2 cellular contexts compared by ENCODE assay signal in the genomic region with DNA sequence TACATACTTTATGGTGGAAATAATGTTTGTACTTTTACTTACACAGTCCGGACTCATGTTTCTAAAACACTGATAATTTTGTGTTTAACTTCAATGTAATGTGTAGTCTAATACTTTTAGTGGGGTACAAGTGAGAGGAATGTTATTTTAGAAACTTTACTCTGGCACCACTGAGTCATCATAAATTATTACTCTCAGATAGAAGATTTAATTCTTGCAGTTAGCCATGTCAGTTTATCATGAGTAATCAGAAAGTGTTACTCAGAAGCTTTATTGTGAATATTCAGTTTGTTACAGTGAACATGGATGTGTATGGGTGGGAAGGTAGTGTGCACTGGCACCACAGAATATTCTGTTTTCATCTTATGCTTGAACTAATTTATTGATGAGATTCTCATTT.
A peak's percentile ranks its signal among the peaks of the same experiment; 100 is the strongest.
TF ChIP-seq lines count a peak whose summit lies in the region.

No MANE protein-coding gene starts in this region.

TF ChIP-seq in A549, 52 proteins besides CTCF, POLR2A, EP300 and RAD21:
- TF ChIP-seq FOSL2 (IDR thresholded peaks at IDR 0.05) (no peak), FOSL2 (CRISPR knock-in tag; IDR thresholded peaks at IDR 0.05) (0 out of 2 replicates have a peak, but pooled peaks have one; percentile 13), MAFK (IDR thresholded peaks at IDR 0.05; ENCODE audit: partially characterized antibody) (peak; percentile 46), MAX (IDR thresholded peaks at IDR 0.05) (no peak)

TF ChIP-seq in GM23338, 12 proteins besides CTCF, POLR2A, EP300 and RAD21:
- no peak for TF ChIP-seq EZH2phosphoT487 (IDR thresholded peaks at IDR 0.05; ENCODE audit: unreplicated experiment)
- no peak for TF ChIP-seq STAT1 (IDR thresholded peaks at IDR 0.05; ENCODE audit: unreplicated experiment)
- no peak for TF ChIP-seq NANOG (IDR thresholded peaks at IDR 0.05; ENCODE audit: borderline replicate concordance)
- TF ChIP-seq ZNF331 (CRISPR knock-in tag; IDR thresholded peaks at IDR 0.05; ENCODE audit: low read depth): no peak
- TF ChIP-seq JUNB (IDR thresholded peaks at IDR 0.05; ENCODE audit: unreplicated experiment): no peak
- no peak for TF ChIP-seq CREB1 (CRISPR knock-in tag; IDR thresholded peaks at IDR 0.05; ENCODE audit: low read depth)
- TF ChIP-seq, protein P1, sequence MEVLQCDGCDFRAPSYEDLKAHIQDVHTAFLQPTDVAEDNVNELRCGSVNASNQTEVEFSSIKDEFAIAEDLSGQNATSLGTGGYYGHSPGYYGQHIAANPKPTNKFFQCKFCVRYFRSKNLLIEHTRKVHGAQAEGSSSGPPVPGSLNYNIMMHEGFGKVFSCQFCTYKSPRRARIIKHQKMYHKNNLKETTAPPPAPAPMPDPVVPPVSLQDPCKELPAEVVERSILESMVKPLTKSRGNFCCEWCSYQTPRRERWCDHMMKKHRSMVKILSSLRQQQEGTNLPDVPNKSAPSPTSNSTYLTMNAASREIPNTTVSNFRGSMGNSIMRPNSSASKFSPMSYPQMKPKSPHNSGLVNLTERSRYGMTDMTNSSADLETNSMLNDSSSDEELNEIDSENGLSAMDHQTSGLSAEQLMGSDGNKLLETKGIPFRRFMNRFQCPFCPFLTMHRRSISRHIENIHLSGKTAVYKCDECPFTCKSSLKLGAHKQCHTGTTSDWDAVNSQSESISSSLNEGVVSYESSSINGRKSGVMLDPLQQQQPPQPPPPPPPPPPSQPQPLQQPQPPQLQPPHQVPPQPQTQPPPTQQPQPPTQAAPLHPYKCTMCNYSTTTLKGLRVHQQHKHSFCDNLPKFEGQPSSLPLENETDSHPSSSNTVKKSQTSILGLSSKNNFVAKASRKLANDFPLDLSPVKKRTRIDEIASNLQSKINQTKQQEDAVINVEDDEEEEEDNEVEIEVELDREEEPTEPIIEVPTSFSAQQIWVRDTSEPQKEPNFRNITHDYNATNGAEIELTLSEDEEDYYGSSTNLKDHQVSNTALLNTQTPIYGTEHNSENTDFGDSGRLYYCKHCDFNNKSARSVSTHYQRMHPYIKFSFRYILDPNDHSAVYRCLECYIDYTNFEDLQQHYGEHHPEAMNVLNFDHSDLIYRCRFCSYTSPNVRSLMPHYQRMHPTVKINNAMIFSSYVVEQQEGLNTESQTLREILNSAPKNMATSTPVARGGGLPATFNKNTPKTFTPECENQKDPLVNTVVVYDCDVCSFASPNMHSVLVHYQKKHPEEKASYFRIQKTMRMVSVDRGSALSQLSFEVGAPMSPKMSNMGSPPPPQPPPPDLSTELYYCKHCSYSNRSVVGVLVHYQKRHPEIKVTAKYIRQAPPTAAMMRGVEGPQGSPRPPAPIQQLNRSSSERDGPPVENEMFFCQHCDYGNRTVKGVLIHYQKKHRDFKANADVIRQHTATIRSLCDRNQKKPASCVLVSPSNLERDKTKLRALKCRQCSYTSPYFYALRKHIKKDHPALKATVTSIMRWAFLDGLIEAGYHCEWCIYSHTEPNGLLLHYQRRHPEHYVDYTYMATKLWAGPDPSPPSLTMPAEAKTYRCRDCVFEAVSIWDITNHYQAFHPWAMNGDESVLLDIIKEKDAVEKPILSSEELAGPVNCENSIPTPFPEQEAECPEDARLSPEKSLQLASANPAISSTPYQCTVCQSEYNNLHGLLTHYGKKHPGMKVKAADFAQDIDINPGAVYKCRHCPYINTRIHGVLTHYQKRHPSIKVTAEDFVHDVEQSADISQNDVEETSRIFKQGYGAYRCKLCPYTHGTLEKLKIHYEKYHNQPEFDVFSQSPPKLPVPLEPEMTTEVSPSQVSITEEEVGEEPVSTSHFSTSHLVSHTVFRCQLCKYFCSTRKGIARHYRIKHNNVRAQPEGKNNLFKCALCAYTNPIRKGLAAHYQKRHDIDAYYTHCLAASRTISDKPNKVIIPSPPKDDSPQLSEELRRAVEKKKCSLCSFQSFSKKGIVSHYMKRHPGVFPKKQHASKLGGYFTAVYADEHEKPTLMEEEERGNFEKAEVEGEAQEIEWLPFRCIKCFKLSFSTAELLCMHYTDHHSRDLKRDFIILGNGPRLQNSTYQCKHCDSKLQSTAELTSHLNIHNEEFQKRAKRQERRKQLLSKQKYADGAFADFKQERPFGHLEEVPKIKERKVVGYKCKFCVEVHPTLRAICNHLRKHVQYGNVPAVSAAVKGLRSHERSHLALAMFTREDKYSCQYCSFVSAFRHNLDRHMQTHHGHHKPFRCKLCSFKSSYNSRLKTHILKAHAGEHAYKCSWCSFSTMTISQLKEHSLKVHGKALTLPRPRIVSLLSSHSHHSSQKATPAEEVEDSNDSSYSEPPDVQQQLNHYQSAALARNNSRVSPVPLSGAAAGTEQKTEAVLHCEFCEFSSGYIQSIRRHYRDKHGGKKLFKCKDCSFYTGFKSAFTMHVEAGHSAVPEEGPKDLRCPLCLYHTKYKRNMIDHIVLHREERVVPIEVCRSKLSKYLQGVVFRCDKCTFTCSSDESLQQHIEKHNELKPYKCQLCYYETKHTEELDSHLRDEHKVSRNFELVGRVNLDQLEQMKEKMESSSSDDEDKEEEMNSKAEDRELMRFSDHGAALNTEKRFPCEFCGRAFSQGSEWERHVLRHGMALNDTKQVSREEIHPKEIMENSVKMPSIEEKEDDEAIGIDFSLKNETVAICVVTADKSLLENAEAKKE (CRISPR knock-in tag; IDR thresholded peaks at IDR 0.05): no peak
- TF ChIP-seq REST (IDR thresholded peaks at IDR 0.05; ENCODE audit: unreplicated experiment): no peak
- no peak for TF ChIP-seq EZH2 (IDR thresholded peaks at IDR 0.05; ENCODE audit: low read depth, unreplicated experiment)
- TF ChIP-seq ZNF114 (CRISPR knock-in tag; IDR thresholded peaks at IDR 0.05): no peak
- TF ChIP-seq POLR2AphosphoS5 (IDR thresholded peaks at IDR 0.05; ENCODE audit: low read depth): no peak
- TF ChIP-seq, protein P2, sequence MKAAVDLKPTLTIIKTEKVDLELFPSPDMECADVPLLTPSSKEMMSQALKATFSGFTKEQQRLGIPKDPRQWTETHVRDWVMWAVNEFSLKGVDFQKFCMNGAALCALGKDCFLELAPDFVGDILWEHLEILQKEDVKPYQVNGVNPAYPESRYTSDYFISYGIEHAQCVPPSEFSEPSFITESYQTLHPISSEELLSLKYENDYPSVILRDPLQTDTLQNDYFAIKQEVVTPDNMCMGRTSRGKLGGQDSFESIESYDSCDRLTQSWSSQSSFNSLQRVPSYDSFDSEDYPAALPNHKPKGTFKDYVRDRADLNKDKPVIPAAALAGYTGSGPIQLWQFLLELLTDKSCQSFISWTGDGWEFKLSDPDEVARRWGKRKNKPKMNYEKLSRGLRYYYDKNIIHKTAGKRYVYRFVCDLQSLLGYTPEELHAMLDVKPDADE (IDR thresholded peaks at IDR 0.05): no peak
